Comparison of ENCODE assay signal across 11 cellular contexts in the genomic region with DNA sequence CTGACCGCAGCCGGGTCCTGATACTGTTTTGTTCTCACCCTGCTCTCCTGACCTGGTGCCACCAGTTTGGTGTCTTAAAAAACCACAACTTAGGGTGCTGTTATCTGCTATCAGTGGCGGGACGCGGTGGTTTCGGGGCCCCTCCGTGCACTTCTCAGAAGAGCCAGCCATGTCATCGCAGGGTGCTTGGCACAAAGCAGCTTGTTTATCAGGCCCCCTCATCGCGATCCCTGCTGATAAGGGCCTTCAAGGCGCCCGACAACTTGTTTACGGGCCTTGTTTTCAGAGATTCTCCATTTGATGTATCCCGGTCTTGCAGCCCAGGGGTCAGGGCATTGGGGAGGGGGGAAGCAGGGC. TPM values are rescaled to one million over a fixed set of nuclear protein-coding genes. Genes with fewer than 3 reads are reported as not detected.
DNase-seq lines count a peak whose midpoint lies in the region; ATAC-seq and TF ChIP-seq lines count a peak whose summit lies in the region.
"Had no signal": no experiment of that assay in that cellular context is flagged by ENCODE, and none has a peak within 500 bp of the region (broad histone marks: within the 10 kb centered on the region; RNA-seq: fewer than 3 reads in every experiment).

No MANE protein-coding gene starts in this region.

- peak; percentile 38 for DNase-seq in NB4 (ENCODE audit: low read depth)
- DNase-seq in activated CD4-positive, alpha-beta memory T cell treated with anti-CD3 and anti-CD28 coated beads, Interleukin-2, amount 10 ng/mL, durations not matched to agents 7 days and 5 days: peak; percentile 86
- DNase-seq in activated naive CD4-positive, alpha-beta T cell treated with anti-CD3 and anti-CD28 coated beads, Interleukin-2, amount 50 U/mL, for 16 hours: peak; percentile 29
- DNase-seq in stimulated activated CD4-positive, alpha-beta T cell treated with anti-CD3 and anti-CD28 coated beads, TNF-alpha, amount 100 ng/mL, for 1 hour (ENCODE audit: low read depth in 3 of 3, low spot score in 1 of 3): peak in 2 of 3 donors; percentile 5 to 18
- no peak for DNase-seq in NCI-H1930 (lab: John Stamatoyannopoulos, UW)
- DNase-seq in OCI-M2 (lab: John Stamatoyannopoulos, UW; ENCODE audit: unreplicated experiment): no peak
- DNase-seq: GDM1, KBM-7, RPMI8226 had no signal

- no peaks in the 10 kb centered on the region for H3K9me3 Mint-ChIP-seq in activated CD4-positive, alpha-beta memory T cell treated with anti-CD3 and anti-CD28 coated beads, Interleukin-2, amount 10 ng/mL, durations not matched to agents 7 days and 5 days

- H3K27ac Mint-ChIP-seq in activated CD4-positive, alpha-beta memory T cell treated with anti-CD3 and anti-CD28 coated beads, Interleukin-2, amount 10 ng/mL, durations not matched to agents 7 days and 5 days: peak overlapping the region; percentile 76

- ATAC-seq in HG03045 (IDR thresholded peaks at IDR 0.05; ENCODE audit: unreplicated experiment) (no peak), HG03439 (IDR thresholded peaks at IDR 0.05; ENCODE audit: unreplicated experiment) (no peak)

- H3K4me3 Mint-ChIP-seq in activated CD4-positive, alpha-beta memory T cell treated with anti-CD3 and anti-CD28 coated beads, Interleukin-2, amount 10 ng/mL, durations not matched to agents 7 days and 5 days: peak overlapping the region; percentile 2

- no peak for TF ChIP-seq CTCF in NB4 (IDR thresholded peaks at IDR 0.05; ENCODE audit: low read depth, low read length)

- H3K4me1 Mint-ChIP-seq in activated CD4-positive, alpha-beta memory T cell treated with anti-CD3 and anti-CD28 coated beads, Interleukin-2, amount 10 ng/mL, durations not matched to agents 7 days and 5 days: peaks cover 62% of the 10 kb centered on the region

- H3K27me3 Mint-ChIP-seq in activated CD4-positive, alpha-beta memory T cell treated with anti-CD3 and anti-CD28 coated beads, Interleukin-2, amount 10 ng/mL, durations not matched to agents 7 days and 5 days: peaks cover 11% of the 10 kb centered on the region

- TF ChIP-seq POLR2A in NB4 (IDR thresholded peaks at IDR 0.05; ENCODE audit: extremely low read depth, insufficient read length): no peak

- CTCF ChIA-PET in activated CD4-positive, alpha-beta memory T cell treated with anti-CD3 and anti-CD28 coated beads, Interleukin-2, amount 10 ng/mL, durations not matched to agents 7 days and 5 days (lab: Charles Lee): interaction anchor here (1.6 to 2.8 kb wide), 2 partner anchors 19 to 120 kb away, joined by 6 to 11 read pairs; no protein-coding TSS in a partner anchor

- POLR2A ChIA-PET in activated CD4-positive, alpha-beta memory T cell treated with anti-CD3 and anti-CD28 coated beads, Interleukin-2, amount 10 ng/mL, durations not matched to agents 7 days and 5 days (lab: Charles Lee): interaction anchor here (0.9 to 6.3 kb wide), 11 partner anchors 20 to 107 kb away, joined by 3 to 65 read pairs (median 4); a partner anchor contains a TSS

- peaks cover 3% of the 10 kb centered on the region for H3K36me3 Mint-ChIP-seq in activated CD4-positive, alpha-beta memory T cell treated with anti-CD3 and anti-CD28 coated beads, Interleukin-2, amount 10 ng/mL, durations not matched to agents 7 days and 5 days (ENCODE audit: low read depth)

- no peak overlapping the region for H3K4me3 ChIP-seq in NB4 (ENCODE audit: low read depth, low read length)

RNA-seq across cellular contexts. Expression of a gene that starts 58.1 kb away (rescaled TPM):
- total RNA-seq in activated CD4-positive, alpha-beta memory T cell treated with anti-CD3 and anti-CD28 coated beads, Interleukin-2, amount 10 ng/mL, durations not matched to agents 7 days and 5 days: 100 to 1,000 TPM; 410 to 423 TPM

Comparison
In these comparisons a context has a peak if more than half of its experiments do, and no peak if none do; other contexts are left out.
1. DNase-seq: peak in NB4 (single experiment), activated CD4-positive, alpha-beta memory T cell treated with anti-CD3 and anti-CD28 coated beads, Interleukin-2, amount 10 ng/mL, durations not matched to agents 7 days and 5 days (single experiment), activated naive CD4-positive, alpha-beta T cell treated with anti-CD3 and anti-CD28 coated beads, Interleukin-2, amount 50 U/mL, for 16 hours (single experiment) and stimulated activated CD4-positive, alpha-beta T cell treated with anti-CD3 and anti-CD28 coated beads, TNF-alpha, amount 100 ng/mL, for 1 hour (2 of 3); none in NCI-H1930 (0 of 2) and OCI-M2 (single experiment).